Comparison of ENCODE assay signal across 2 cellular contexts in the genomic region with DNA sequence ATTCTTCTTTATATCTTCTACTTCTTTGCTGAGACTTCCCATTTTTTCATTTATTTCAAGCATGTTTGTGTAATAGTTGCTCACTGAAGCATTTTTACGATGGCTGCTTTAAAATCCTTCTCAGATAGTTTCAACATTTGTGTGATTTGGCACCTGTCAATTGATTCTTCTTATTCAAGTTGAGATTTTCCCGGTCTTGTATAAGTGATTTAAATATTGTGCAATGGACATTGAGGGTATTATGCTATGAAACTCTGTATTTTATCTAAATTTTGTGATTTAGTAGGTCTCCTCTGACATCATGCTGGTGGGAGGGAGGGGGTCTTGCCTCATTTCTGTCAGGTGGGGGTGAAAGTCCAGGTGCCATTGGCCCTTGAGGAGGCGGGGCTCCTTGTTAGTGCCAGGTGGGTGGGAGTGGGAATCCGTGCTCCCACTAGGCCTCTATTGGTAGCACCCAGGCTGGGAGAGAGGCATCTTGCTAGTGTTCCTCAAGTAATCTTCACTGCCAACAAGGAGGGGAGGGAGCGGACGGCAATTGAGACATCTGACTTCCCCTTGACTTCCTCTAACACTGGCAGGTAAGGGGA.
TF ChIP-seq lines count a peak whose summit lies in the region.

No MANE protein-coding gene starts in this region.

TF ChIP-seq in K562, 482 proteins besides CTCF, POLR2A, EP300 and RAD21:
- TF ChIP-seq ZNF766 (CRISPR knock-in tag; conservative IDR thresholded peaks at IDR 0.05) (no peak), GTF2A2 (tag; IDR thresholded peaks at IDR 0.05) (no peak), TCFL5 (CRISPR knock-in tag; conservative IDR thresholded peaks at IDR 0.05) (no peak), NELFE (IDR thresholded peaks at IDR 0.05; ENCODE audit: insufficient read depth, insufficient read length) (no peak), CEBPB (tag; IDR thresholded peaks at IDR 0.05) (peak; percentile 70), CEBPG (CRISPR knock-in tag; IDR thresholded peaks at IDR 0.05) (no peak), CEBPG (tag; conservative IDR thresholded peaks at IDR 0.05 in 1 of 2, IDR thresholded peaks at IDR 0.05 in 1 of 2) (peak in 1 of 2 experiments; percentile 53; a peak in 2 of 4 replicates), NFYB (IDR thresholded peaks at IDR 0.05; ENCODE audit: extremely low read depth, insufficient read length) (no peak)
- TF ChIP-seq, protein P1, sequence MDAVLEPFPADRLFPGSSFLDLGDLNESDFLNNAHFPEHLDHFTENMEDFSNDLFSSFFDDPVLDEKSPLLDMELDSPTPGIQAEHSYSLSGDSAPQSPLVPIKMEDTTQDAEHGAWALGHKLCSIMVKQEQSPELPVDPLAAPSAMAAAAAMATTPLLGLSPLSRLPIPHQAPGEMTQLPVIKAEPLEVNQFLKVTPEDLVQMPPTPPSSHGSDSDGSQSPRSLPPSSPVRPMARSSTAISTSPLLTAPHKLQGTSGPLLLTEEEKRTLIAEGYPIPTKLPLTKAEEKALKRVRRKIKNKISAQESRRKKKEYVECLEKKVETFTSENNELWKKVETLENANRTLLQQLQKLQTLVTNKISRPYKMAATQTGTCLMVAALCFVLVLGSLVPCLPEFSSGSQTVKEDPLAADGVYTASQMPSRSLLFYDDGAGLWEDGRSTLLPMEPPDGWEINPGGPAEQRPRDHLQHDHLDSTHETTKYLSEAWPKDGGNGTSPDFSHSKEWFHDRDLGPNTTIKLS (IDR thresholded peaks at IDR 0.05; ENCODE audit: borderline replicate concordance, low read depth): no peak

TF ChIP-seq in liver, 16 proteins besides CTCF, POLR2A, EP300 and RAD21:
- TF ChIP-seq JUND (IDR thresholded peaks at IDR 0.05): no peak
- TF ChIP-seq ATF3 (IDR thresholded peaks at IDR 0.05): no peak
- no peak for TF ChIP-seq NR2F2 (IDR thresholded peaks at IDR 0.05)
- no peak for TF ChIP-seq TAF1 (conservative IDR thresholded peaks at IDR 0.05)
- TF ChIP-seq HNF4A (conservative IDR thresholded peaks at IDR 0.05): peak; percentile 10 to 60
